11 cellular contexts compared by ENCODE assay signal in the genomic region with DNA sequence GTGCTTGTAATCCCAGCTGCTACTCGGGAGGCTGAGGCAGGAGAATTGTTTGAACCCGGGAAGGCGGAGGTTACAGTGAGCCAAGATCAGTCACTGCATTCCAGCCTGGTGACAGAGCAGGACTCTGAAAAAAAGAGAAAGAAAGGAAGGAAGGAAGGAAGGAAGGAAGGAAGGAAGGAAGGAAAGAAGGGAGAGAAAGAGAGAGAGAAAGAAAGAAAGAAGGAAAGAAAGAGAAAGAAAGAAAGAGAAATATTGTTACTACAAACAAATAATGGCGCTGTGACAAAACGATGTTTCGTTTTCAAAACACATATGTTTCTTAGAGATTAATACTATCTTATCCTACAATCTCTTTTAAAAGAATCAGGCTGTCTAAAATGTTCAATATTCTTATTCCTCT. TPM values are rescaled to one million over a fixed set of nuclear protein-coding genes. Genes with fewer than 3 reads are reported as not detected.
"Had no signal": no experiment of that assay in that cellular context is flagged by ENCODE, and none has a peak within 500 bp of the region (broad histone marks: within the 10 kb centered on the region; RNA-seq: fewer than 3 reads in every experiment).

No MANE protein-coding gene starts in this region.

- DNase-seq: GM23248, GOT3, H7, H9, HCEC 1CT, HFFc6 had no signal

- FAIRE-seq: H1, H54 had no signal

- H3K36me3 ChIP-seq: HAP-1 had no signal

- H3K4me3 ChIP-seq: GM23248, GM23338, HAP-1 had no signal

- H3K9ac ChIP-seq: GM23248 had no signal

- ATAC-seq: GM23338, HCT116 had no signal

- H3K4me2 ChIP-seq: GM23338 had no signal

- H3K9me3 ChIP-seq: HAP-1 had no signal

- H2AFZ ChIP-seq: GM23248, GM23338 had no signal

- H3K27ac ChIP-seq: GM23248 had no signal

RNA-seq across cellular contexts. Expression of a gene that starts 42.1 kb away (rescaled TPM):
- total RNA-seq: GM23248, HFFc6 had no signal
- polyA plus RNA-seq: GM23248 had no signal
